ENCODE assay signal across 25 cellular contexts in the genomic region with DNA sequence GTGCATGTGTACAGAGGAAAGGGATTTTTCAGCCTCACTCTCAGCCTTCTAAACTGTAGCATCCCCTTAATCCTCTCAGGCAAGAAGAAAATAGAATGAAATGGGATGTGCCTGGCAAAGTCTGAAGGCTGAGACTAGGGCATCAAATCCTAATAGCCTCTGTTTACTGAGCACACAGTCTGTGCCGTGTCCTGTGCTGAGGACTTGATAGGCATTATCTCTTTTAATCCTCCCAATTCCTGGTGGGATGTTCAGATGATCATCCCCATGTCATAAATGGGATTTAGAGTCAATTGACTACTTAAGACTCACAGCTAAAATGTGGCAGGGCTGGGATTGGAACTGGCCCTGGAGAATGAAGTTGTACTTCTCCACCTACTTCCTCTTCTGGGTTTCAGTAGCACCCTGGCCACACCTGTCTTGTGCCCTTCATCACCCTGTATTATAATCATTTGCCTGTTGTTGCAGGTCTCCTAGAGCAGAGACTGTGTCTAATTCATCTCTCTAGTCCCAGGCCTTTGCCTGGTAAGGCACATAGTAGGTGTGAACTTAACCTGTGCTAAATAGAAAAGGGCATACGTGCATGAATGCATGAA.
DNase-seq lines count a peak whose midpoint lies in the region; ATAC-seq and TF ChIP-seq lines count a peak whose summit lies in the region.
"Had no signal": no experiment of that assay in that cellular context is flagged by ENCODE, and none has a peak within 500 bp of the region (broad histone marks: within the 10 kb centered on the region; RNA-seq: fewer than 3 reads in every experiment).

No MANE protein-coding gene starts in this region.

- H3K27me3 ChIP-seq in WERI-Rb-1 (ENCODE audit: insufficient read depth, low read depth, severe bottlenecking), result no peaks in the 10 kb centered on the region
- H3K27me3 ChIP-seq: left lung, neural progenitor cell had no signal

- H3K9me3 Mint-ChIP-seq in stimulated activated naive CD8-positive, alpha-beta T cell treated with anti-CD3 and anti-CD28 coated beads, Interleukin-15, amount 100 ng/mL, for 72 hours, result no peaks in the 10 kb centered on the region
- H3K9me3 Mint-ChIP-seq: activated naive CD4-positive, alpha-beta T cell treated with anti-CD3 and anti-CD28 coated beads for 36 hours; central memory CD8-positive, alpha-beta T cell; neural progenitor cell had no signal

- peak; percentile 89 for ATAC-seq in GM18867 (IDR thresholded peaks at IDR 0.05; ENCODE audit: unreplicated experiment)
- ATAC-seq in GM21529 (IDR thresholded peaks at IDR 0.05; ENCODE audit: unreplicated experiment), result peak; percentile 62
- ATAC-seq in HG03095 (IDR thresholded peaks at IDR 0.05; ENCODE audit: unreplicated experiment), result peak; percentile 77
- no peak for ATAC-seq in stimulated activated naive CD8-positive, alpha-beta T cell treated with anti-CD3 and anti-CD28 coated beads, Interleukin-15, amount 100 ng/mL, for 72 hours
- ATAC-seq: left lung, psoas muscle had no signal

- no peaks in the 10 kb centered on the region for H3K9me3 ChIP-seq in WERI-Rb-1 (ENCODE audit: severe bottlenecking)
- H3K9me3 ChIP-seq: Caco-2, left lung, psoas muscle had no signal

- H3K27me3 Mint-ChIP-seq in stimulated activated naive CD8-positive, alpha-beta T cell treated with anti-CD3 and anti-CD28 coated beads, Interleukin-15, amount 100 ng/mL, for 72 hours, result no peaks in the 10 kb centered on the region
- H3K27me3 Mint-ChIP-seq: central memory CD8-positive, alpha-beta T cell had no signal

- H3K27ac Mint-ChIP-seq in stimulated activated naive CD8-positive, alpha-beta T cell treated with anti-CD3 and anti-CD28 coated beads, Interleukin-15, amount 100 ng/mL, for 72 hours, result no peak overlapping the region
- H3K27ac Mint-ChIP-seq: activated naive CD4-positive, alpha-beta T cell treated with anti-CD3 and anti-CD28 coated beads for 36 hours; neural progenitor cell had no signal

- DNase-seq in WERI-Rb-1 (peak; percentile 64), AG20443 (ENCODE audit: low spot score) (no peak), G401 (ENCODE audit: low spot score) (no peak)
- no peak for DNase-seq in stimulated activated naive CD8-positive, alpha-beta T cell treated with anti-CD3 and anti-CD28 coated beads, Interleukin-15, amount 100 ng/mL, for 72 hours
- no peak for DNase-seq in activated naive CD4-positive, alpha-beta T cell (lab: John Stamatoyannopoulos, UW)
- DNase-seq: activated CD4-positive, alpha-beta T cell treated with anti-CD3 and anti-CD28 coated beads, Interleukin-2, amount 50 U/mL, for 4 hours; activated naive CD4-positive, alpha-beta T cell treated with anti-CD3 and anti-CD28 coated beads for 36 hours; AML-193; aorta; Caco-2; effector CD4-positive, alpha-beta T cell; glutamatergic neuron; left lung; NCI-H1694; NCI-H2227 treated with DMSO at 0.1 percent for 48 hours; NK-92 treated with Interleukin-12 subunit alpha and Interleukin-12 subunit beta, amount 100 ng/mL, for 24 hours; psoas muscle; stimulated activated CD4-positive, alpha-beta T cell treated with anti-CD3 and anti-CD28 coated beads, Interleukin-4, amount 100 ng/mL, for 24 hours; substantia nigra had no signal

- no peak for TF ChIP-seq CTCF in WERI-Rb-1 (IDR thresholded peaks at IDR 0.05; ENCODE audit: low read depth, low read length)

- H3K36me3 ChIP-seq in WERI-Rb-1, result peaks cover 7% of the 10 kb centered on the region
- H3K36me3 ChIP-seq: left lung, neural progenitor cell had no signal

- H3K4me3 Mint-ChIP-seq in stimulated activated naive CD8-positive, alpha-beta T cell treated with anti-CD3 and anti-CD28 coated beads, Interleukin-15, amount 100 ng/mL, for 72 hours, result no peak overlapping the region
- H3K4me3 Mint-ChIP-seq: activated naive CD4-positive, alpha-beta T cell treated with anti-CD3 and anti-CD28 coated beads for 36 hours; central memory CD8-positive, alpha-beta T cell; neural progenitor cell had no signal

- no peak overlapping the region for H3K27ac ChIP-seq in WERI-Rb-1
- H3K27ac ChIP-seq: left lung, neural progenitor cell, psoas muscle had no signal

- in situ Hi-C loops in G401 (cut with HindIII; ENCODE audit: low sequenced_read_pairs), result no loop called here

- H3K4me1 Mint-ChIP-seq in stimulated activated naive CD8-positive, alpha-beta T cell treated with anti-CD3 and anti-CD28 coated beads, Interleukin-15, amount 100 ng/mL, for 72 hours, result no peaks in the 10 kb centered on the region

- no peak overlapping the region for H3K4me3 ChIP-seq in WERI-Rb-1 (ENCODE audit: low read depth, low read length)
- H3K4me3 ChIP-seq: left lung, neural progenitor cell, psoas muscle, smooth muscle cell had no signal
